In the genomic region with DNA sequence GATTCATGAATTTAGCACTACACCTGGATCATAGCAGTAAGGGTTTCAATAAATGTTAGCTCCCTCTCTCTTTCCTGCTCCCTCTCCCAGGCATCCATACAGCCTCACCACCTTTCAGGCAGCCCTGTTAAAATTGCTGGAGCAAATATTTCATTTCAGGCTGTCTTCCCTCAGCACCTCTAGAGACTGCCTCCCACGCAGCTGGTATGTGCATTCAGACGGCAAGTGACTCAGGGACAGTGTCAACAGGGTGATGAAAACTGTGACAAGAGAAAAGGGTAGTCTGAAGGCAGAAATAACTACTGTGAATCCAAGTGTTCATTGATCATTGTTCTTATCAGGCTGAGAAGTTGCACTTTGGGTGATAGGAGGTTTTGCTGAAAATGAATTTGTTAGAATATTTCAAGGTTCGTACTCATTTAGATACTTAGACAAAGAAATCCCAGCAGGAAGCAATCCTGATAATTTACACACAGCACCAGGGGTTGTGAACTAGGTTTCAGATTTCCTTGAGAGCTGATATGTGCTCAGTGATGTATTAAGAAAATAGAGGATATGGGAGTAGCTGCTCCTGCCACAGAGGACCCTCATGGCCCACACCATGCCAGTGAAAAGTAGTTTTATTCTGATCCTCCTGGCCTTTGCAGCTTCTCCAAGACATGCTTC, we compare ENCODE assay signal across 14 cellular contexts.
"Had no signal": no experiment of that assay in that cellular context is flagged by ENCODE, and none has a peak within 500 bp of the region (broad histone marks: within the 10 kb centered on the region; RNA-seq: fewer than 3 reads in every experiment).

No MANE protein-coding gene starts in this region.

- H3K4me1 ChIP-seq: ascending aorta, gastrocnemius medialis, heart right ventricle, left ventricle myocardium inferior, tibial artery, uterus had no signal

- H3K4me3 Mint-ChIP-seq: activated CD4-positive, alpha-beta memory T cell treated with anti-CD3 and anti-CD28 coated beads for 36 hours; activated CD8-positive, alpha-beta memory T cell treated with anti-CD3 and anti-CD28 coated beads, Interleukin-2, amount 10 ng/mL, durations not matched to agents 7 days and 5 days; activated naive CD4-positive, alpha-beta T cell treated with anti-CD3 and anti-CD28 coated beads, Interleukin-2, amount 10 ng/mL, durations not matched to agents 7 days and 5 days; memory B cell; naive thymus-derived CD8-positive, alpha-beta T cell; stimulated activated naive B cell treated with anti-CD40 and anti-IgM and Interleukin-4, amounts not matched to agents 10 μg/mL and 1 μg/mL and 100 μg/mL, for 72 hours had no signal

- H3K27me3 ChIP-seq: ascending aorta, gastrocnemius medialis, tibial artery had no signal

- DNase-seq: activated CD4-positive, alpha-beta memory T cell treated with anti-CD3 and anti-CD28 coated beads for 36 hours; activated CD8-positive, alpha-beta memory T cell treated with anti-CD3 and anti-CD28 coated beads, Interleukin-2, amount 10 ng/mL, durations not matched to agents 7 days and 5 days; activated naive CD4-positive, alpha-beta T cell treated with anti-CD3 and anti-CD28 coated beads, Interleukin-2, amount 10 ng/mL, durations not matched to agents 7 days and 5 days; activated T-cell treated with anti-CD3 and anti-CD28 coated beads, Interleukin-2, amount 50 U/mL, for 1 hour; gastrocnemius medialis; heart right ventricle; left ventricle myocardium inferior; naive thymus-derived CD8-positive, alpha-beta T cell; stimulated activated CD4-positive, alpha-beta T cell treated with anti-CD3 and anti-CD28 coated beads, Interleukin-2, amount 100 ng/mL, for 48 hours; stimulated activated naive B cell treated with anti-CD40 and anti-IgM and Interleukin-4, amounts not matched to agents 10 μg/mL and 1 μg/mL and 100 μg/mL, for 72 hours; tibial artery; uterus had no signal

- H3K9me3 ChIP-seq: ascending aorta, gastrocnemius medialis, heart right ventricle, left ventricle myocardium inferior, tibial artery, uterus had no signal

- H3K27ac Mint-ChIP-seq: activated CD4-positive, alpha-beta memory T cell treated with anti-CD3 and anti-CD28 coated beads for 36 hours; activated CD8-positive, alpha-beta memory T cell treated with anti-CD3 and anti-CD28 coated beads, Interleukin-2, amount 10 ng/mL, durations not matched to agents 7 days and 5 days; activated naive CD4-positive, alpha-beta T cell treated with anti-CD3 and anti-CD28 coated beads, Interleukin-2, amount 10 ng/mL, durations not matched to agents 7 days and 5 days; memory B cell; naive thymus-derived CD8-positive, alpha-beta T cell; stimulated activated naive B cell treated with anti-CD40 and anti-IgM and Interleukin-4, amounts not matched to agents 10 μg/mL and 1 μg/mL and 100 μg/mL, for 72 hours had no signal

- H3K27ac ChIP-seq: ascending aorta, gastrocnemius medialis, heart right ventricle, left ventricle myocardium inferior, tibial artery, uterus had no signal

- H3K36me3 Mint-ChIP-seq: activated CD4-positive, alpha-beta memory T cell treated with anti-CD3 and anti-CD28 coated beads for 36 hours; activated CD8-positive, alpha-beta memory T cell treated with anti-CD3 and anti-CD28 coated beads, Interleukin-2, amount 10 ng/mL, durations not matched to agents 7 days and 5 days; activated naive CD4-positive, alpha-beta T cell treated with anti-CD3 and anti-CD28 coated beads, Interleukin-2, amount 10 ng/mL, durations not matched to agents 7 days and 5 days; memory B cell; naive thymus-derived CD8-positive, alpha-beta T cell; stimulated activated naive B cell treated with anti-CD40 and anti-IgM and Interleukin-4, amounts not matched to agents 10 μg/mL and 1 μg/mL and 100 μg/mL, for 72 hours had no signal

- H3K4me1 Mint-ChIP-seq: activated CD8-positive, alpha-beta memory T cell treated with anti-CD3 and anti-CD28 coated beads, Interleukin-2, amount 10 ng/mL, durations not matched to agents 7 days and 5 days; activated naive CD4-positive, alpha-beta T cell treated with anti-CD3 and anti-CD28 coated beads, Interleukin-2, amount 10 ng/mL, durations not matched to agents 7 days and 5 days; memory B cell; naive thymus-derived CD8-positive, alpha-beta T cell; stimulated activated naive B cell treated with anti-CD40 and anti-IgM and Interleukin-4, amounts not matched to agents 10 μg/mL and 1 μg/mL and 100 μg/mL, for 72 hours had no signal

- H3K27me3 Mint-ChIP-seq: activated CD4-positive, alpha-beta memory T cell treated with anti-CD3 and anti-CD28 coated beads for 36 hours; activated CD8-positive, alpha-beta memory T cell treated with anti-CD3 and anti-CD28 coated beads, Interleukin-2, amount 10 ng/mL, durations not matched to agents 7 days and 5 days; activated naive CD4-positive, alpha-beta T cell treated with anti-CD3 and anti-CD28 coated beads, Interleukin-2, amount 10 ng/mL, durations not matched to agents 7 days and 5 days; memory B cell; naive thymus-derived CD8-positive, alpha-beta T cell; stimulated activated naive B cell treated with anti-CD40 and anti-IgM and Interleukin-4, amounts not matched to agents 10 μg/mL and 1 μg/mL and 100 μg/mL, for 72 hours had no signal

- H3K36me3 ChIP-seq: ascending aorta, gastrocnemius medialis, heart right ventricle, left ventricle myocardium inferior, tibial artery, uterus had no signal

- ATAC-seq: activated CD8-positive, alpha-beta memory T cell treated with anti-CD3 and anti-CD28 coated beads, Interleukin-2, amount 10 ng/mL, durations not matched to agents 7 days and 5 days; gastrocnemius medialis; heart right ventricle; naive thymus-derived CD8-positive, alpha-beta T cell; stimulated activated naive B cell treated with anti-CD40 and anti-IgM and Interleukin-4, amounts not matched to agents 10 μg/mL and 1 μg/mL and 100 μg/mL, for 72 hours had no signal

- H3K4me3 ChIP-seq: ascending aorta, gastrocnemius medialis, heart right ventricle, left ventricle myocardium inferior, tibial artery, uterus had no signal

- H3K9me3 Mint-ChIP-seq: activated CD4-positive, alpha-beta memory T cell treated with anti-CD3 and anti-CD28 coated beads for 36 hours; activated naive CD4-positive, alpha-beta T cell treated with anti-CD3 and anti-CD28 coated beads, Interleukin-2, amount 10 ng/mL, durations not matched to agents 7 days and 5 days; memory B cell; naive thymus-derived CD8-positive, alpha-beta T cell; stimulated activated naive B cell treated with anti-CD40 and anti-IgM and Interleukin-4, amounts not matched to agents 10 μg/mL and 1 μg/mL and 100 μg/mL, for 72 hours had no signal
